Comparison of ENCODE assay signal across 7 cellular contexts in genomic region chr14:23284654-23285529, GRCh38. TPM values are rescaled to one million over a fixed set of nuclear protein-coding genes. Genes with fewer than 3 reads are reported as not detected.
DNase-seq lines count a peak whose midpoint lies in the region; ATAC-seq and TF ChIP-seq lines count a peak whose summit lies in the region.

No MANE protein-coding gene starts in this region.

- H3K4me2 ChIP-seq in mesenchymal stem cell (ENCODE audit: low read length, poor library complexity, severe bottlenecking), result peak overlapping the region; percentile 78

- DNase-seq in GM13977 (ENCODE audit: low spot score) (peak; percentile 63), NT2/D1 (ENCODE audit: low read depth, low spot score) (no peak), choroid plexus epithelial cell (ENCODE audit: low read depth) (peak; percentile 53), mesenchymal stem cell (peak; percentile 41), upper lobe of right lung (no peak), NCI-H187 treated with DMSO at 0.1 percent for 48 hours (lab: John Stamatoyannopoulos, UW) (no peak)
- no peak for DNase-seq in effector CD4-positive, alpha-beta T cell

- peak overlapping the region in 1 of 2 experiments; percentile 83 for H3K18ac ChIP-seq in mesenchymal stem cell (ENCODE audit: low read depth in 1 of 2, low read length in 2 of 2)

- H3K4me3 ChIP-seq in NT2/D1 (ENCODE audit: insufficient read length, low read depth), result peak overlapping the region; percentile 81
- peak overlapping the region; percentile 80 for H3K4me3 ChIP-seq in choroid plexus epithelial cell (ENCODE audit: low read depth, low read length)
- peak overlapping the region; percentile 89 to 94 for H3K4me3 ChIP-seq in mesenchymal stem cell (ENCODE audit: insufficient read depth in 1 of 2, low read depth in 1 of 2, low read length in 2 of 2)
- peak overlapping the region; percentile 95 for H3K4me3 ChIP-seq in upper lobe of right lung

- TF ChIP-seq CTCF in GM13977 (IDR thresholded peaks at IDR 0.05; ENCODE audit: extremely low read depth, insufficient read depth, missing control alignments) (no peak), choroid plexus epithelial cell (conservative IDR thresholded peaks at IDR 0.05; ENCODE audit: low read depth, low read length) (no peak), upper lobe of right lung (IDR thresholded peaks at IDR 0.05) (no peak)

- H3K27me3 ChIP-seq in NT2/D1 (ENCODE audit: insufficient read depth, insufficient read length) (peaks cover 31% of the 10 kb centered on the region), mesenchymal stem cell (ENCODE audit: control insufficient read depth in 1 of 2, insufficient read depth in 1 of 2, low read length in 2 of 2) (peaks cover 0 to 7% of the 10 kb centered on the region in 2 experiments), upper lobe of right lung (no peaks in the 10 kb centered on the region)

- WGBS in mesenchymal stem cell, result 38% methylated on average over 7 of the region's 9 CpGs

- peak overlapping the region; percentile 26 for H2BK15ac ChIP-seq in mesenchymal stem cell (ENCODE audit: low read depth, poor library complexity, severe bottlenecking)

- ATAC-seq in upper lobe of right lung, result no peak

- H3K27ac ChIP-seq in mesenchymal stem cell (ENCODE audit: low read length, poor library complexity, severe bottlenecking) (no peak overlapping the region), upper lobe of right lung (peak overlapping the region; percentile 98)

- intact Hi-C loops in upper lobe of right lung (cut with DNase I), result no loop called here

- peaks cover 22% of the 10 kb centered on the region for H3K79me1 ChIP-seq in mesenchymal stem cell (replicated peaks; ENCODE audit: low read length, poor library complexity, severe bottlenecking)

- H3K14ac ChIP-seq in mesenchymal stem cell (ENCODE audit: low read length in 2 of 2), result no peak overlapping the region

- H4K91ac ChIP-seq in mesenchymal stem cell (ENCODE audit: low read length), result no peak overlapping the region

- no peak overlapping the region for H3K4ac ChIP-seq in mesenchymal stem cell (ENCODE audit: low read depth in 1 of 2, low read length in 2 of 2)

- peak overlapping the region; percentile 50 for H2AK5ac ChIP-seq in mesenchymal stem cell (ENCODE audit: low read length, severe bottlenecking)

- H4K8ac ChIP-seq in mesenchymal stem cell (ENCODE audit: low read length), result no peak overlapping the region

- no peak overlapping the region for H2BK5ac ChIP-seq in mesenchymal stem cell (ENCODE audit: low read depth, low read length, poor library complexity, severe bottlenecking)

- H3K9me3 ChIP-seq in NT2/D1 (ENCODE audit: insufficient read depth, low read length), result no peaks in the 10 kb centered on the region
- H3K9me3 ChIP-seq in mesenchymal stem cell (ENCODE audit: control insufficient read depth, low read length), result no peaks in the 10 kb centered on the region
- no peaks in the 10 kb centered on the region for H3K9me3 ChIP-seq in upper lobe of right lung

- no peak overlapping the region for H3K23ac ChIP-seq in mesenchymal stem cell (ENCODE audit: low read length in 2 of 2)

- H2BK12ac ChIP-seq in mesenchymal stem cell (ENCODE audit: low read length in 2 of 2), result no peak overlapping the region

- peak overlapping the region; percentile 54 for H2BK120ac ChIP-seq in mesenchymal stem cell (ENCODE audit: low read depth, low read length)

- H3K36me3 ChIP-seq in NT2/D1 (ENCODE audit: insufficient read depth, insufficient read length, low read length) (peaks cover 5% of the 10 kb centered on the region), mesenchymal stem cell (ENCODE audit: control insufficient read depth in 1 of 2, insufficient read depth in 2 of 2, low read depth in 1 of 2, low read length in 2 of 2) (no peaks in the 10 kb centered on the region), upper lobe of right lung (no peaks in the 10 kb centered on the region)

- H3K4me1 ChIP-seq in NT2/D1 (ENCODE audit: insufficient read depth, insufficient read length) (peaks cover 4% of the 10 kb centered on the region), mesenchymal stem cell (ENCODE audit: control insufficient read depth, insufficient read depth, low read depth, low read length) (peaks cover 7% of the 10 kb centered on the region), upper lobe of right lung (peaks cover 21% of the 10 kb centered on the region)

- in situ Hi-C loops in GM13977 (cut with MboI; ENCODE audit: low pct_unique_long_range_greater_than_20kb, low sequenced_read_pairs, unreplicated experiment), result no loop called here

- H2AFZ ChIP-seq in mesenchymal stem cell (ENCODE audit: low read depth, low read length), result peak overlapping the region; percentile 68

- H3K9ac ChIP-seq in NT2/D1 (ENCODE audit: insufficient read length, low read depth), result peak overlapping the region; percentile 89
- H3K9ac ChIP-seq in mesenchymal stem cell (ENCODE audit: low read length), result peak overlapping the region; percentile 93

RNA-seq across cellular contexts. Expression of gene HOMEZ, which starts 1.0 kb away (rescaled TPM):
- polyA plus RNA-seq in mesenchymal stem cell (2013, experiment 1 of 2), result 17.4 TPM
- polyA plus RNA-seq in mesenchymal stem cell (2013, experiment 2 of 2), result 17.7 TPM
- total RNA-seq in upper lobe of right lung, result 11.0 TPM

RNA-seq across cellular contexts. Expression of gene PPP1R3E, which starts 17.8 kb away (rescaled TPM):
- polyA plus RNA-seq in mesenchymal stem cell (2013, experiment 1 of 2), result 3.5 TPM
- 3.8 TPM for polyA plus RNA-seq in mesenchymal stem cell (2013, experiment 2 of 2)
- total RNA-seq in upper lobe of right lung, result 14.6 TPM

RNA-seq across cellular contexts. Expression of gene BCL2L2, which starts 21.7 kb away (rescaled TPM):
- polyA plus RNA-seq in mesenchymal stem cell (2013, experiment 1 of 2), result 18.6 TPM
- 18.9 TPM for polyA plus RNA-seq in mesenchymal stem cell (2013, experiment 2 of 2)
- total RNA-seq in upper lobe of right lung, result 53.0 TPM

RNA-seq across cellular contexts. Expression of gene PABPN1, which starts 36.4 kb away (rescaled TPM):
- 111 TPM for polyA plus RNA-seq in mesenchymal stem cell (2013, experiment 1 of 2)
- 101 TPM for polyA plus RNA-seq in mesenchymal stem cell (2013, experiment 2 of 2)
- 118 TPM for total RNA-seq in upper lobe of right lung

RNA-seq across cellular contexts. Expression of gene RNF212B, which starts 47.2 kb away (rescaled TPM):
- polyA plus RNA-seq in mesenchymal stem cell (2013, experiment 1 of 2), result not detected
- polyA plus RNA-seq in mesenchymal stem cell (2013, experiment 2 of 2), result not detected
- not detected for total RNA-seq in upper lobe of right lung

Comparison
In these comparisons a context has a peak if more than half of its experiments do, and no peak if none do; other contexts are left out.
1. DNase-seq: peak in GM13977 (single experiment), choroid plexus epithelial cell (single experiment) and mesenchymal stem cell (single experiment); none in NT2/D1 (single experiment), upper lobe of right lung (single experiment), effector CD4-positive, alpha-beta T cell (single experiment) and NCI-H187 treated with DMSO at 0.1 percent for 48 hours (single experiment).
2. Peak in every context shown above with its lines, with median percentiles within 50 percentile points of each other: H3K4me3 ChIP-seq.